ENCODE assay signal across 11 cellular contexts in the genomic region with DNA sequence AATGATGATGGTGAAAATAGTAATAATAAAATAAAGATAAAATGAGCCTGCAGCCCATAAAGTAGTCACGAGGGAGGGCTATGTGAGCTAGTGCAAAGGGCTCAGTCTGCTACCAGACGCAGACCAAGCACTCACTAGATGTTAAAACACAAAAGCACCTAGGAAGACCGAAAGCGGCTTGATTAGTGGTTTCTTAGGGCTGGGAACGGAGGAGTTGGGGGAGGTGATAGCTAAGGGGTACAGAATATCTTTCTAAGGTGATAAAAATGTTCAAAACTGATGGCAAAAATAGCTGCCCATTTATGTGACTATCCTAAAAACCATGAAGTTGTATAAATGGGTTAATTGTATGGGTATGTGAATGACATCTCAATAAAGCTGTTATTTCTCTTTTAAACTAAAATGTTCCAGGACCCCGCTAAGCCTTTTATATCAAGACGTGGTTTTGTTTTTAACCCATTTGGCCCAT. TPM values are rescaled to one million over a fixed set of nuclear protein-coding genes. Genes with fewer than 3 reads are reported as not detected.
DNase-seq lines count a peak whose midpoint lies in the region; ATAC-seq and TF ChIP-seq lines count a peak whose summit lies in the region.
"Had no signal": no experiment of that assay in that cellular context is flagged by ENCODE, and none has a peak within 500 bp of the region (broad histone marks: within the 10 kb centered on the region; RNA-seq: fewer than 3 reads in every experiment).

No MANE protein-coding gene starts in this region.

- peaks cover 98% of the 10 kb centered on the region for H3K79me2 ChIP-seq in SK-N-SH (ENCODE audit: insufficient read depth)

- H3K9me2 ChIP-seq in SK-N-SH = no peaks in the 10 kb centered on the region

- peak overlapping the region; percentile 40; the same call in 1 of the 2 replicates for H3K9ac ChIP-seq in SK-N-SH

- intact Hi-C loops in transverse colon (cut with DNase I; ENCODE audit: low total_unique reads) = loop anchor here (5.0 kb wide), 1 partner anchor 38 kb away; the partner anchor contains the start of gene ACTN1

- TF ChIP-seq EP300 in SK-N-SH (IDR thresholded peaks at IDR 0.05; ENCODE audit: borderline replicate concordance in 1 of 2, low read depth in 1 of 2, low read length in 1 of 2) (no peak), transverse colon (IDR thresholded peaks at IDR 0.05; ENCODE audit: low read depth) (no peak)

- H3K4me3 ChIP-seq in SK-N-SH (ENCODE audit: low read depth in 2 of 2, low read length in 1 of 2) = no peak overlapping the region
- H3K4me3 ChIP-seq in coronary artery = peak overlapping the region; percentile 17
- H3K4me3 ChIP-seq in muscle layer of duodenum (ENCODE audit: low read depth in 1 of 2, low read length in 2 of 2) = peak overlapping the region in 1 of 2 donors; percentile 46
- H3K4me3 ChIP-seq in transverse colon = no peak overlapping the region

- ATAC-seq in SK-N-SH treated with all-trans-retinoic acid at 6 μM for 48 hours (no peak), HG03025 (IDR thresholded peaks at IDR 0.05; ENCODE audit: low FRiP score, unreplicated experiment) (no peak)
- ATAC-seq: activated CD8-positive, alpha-beta memory T cell treated with anti-CD3 and anti-CD28 coated beads, Interleukin-2, amount 10 ng/mL, durations not matched to agents 7 days and 5 days; stimulated activated memory B cell treated with anti-CD40 and anti-IgM and Interleukin-4, amounts not matched to agents 10 μg/mL and 1 μg/mL and 100 μg/mL, for 72 hours had no signal

- H3F3A ChIP-seq in SK-N-SH (replicated peaks; ENCODE audit: insufficient read depth) = peaks cover 45% of the 10 kb centered on the region

- H4K20me1 ChIP-seq in SK-N-SH (ENCODE audit: insufficient read depth) = peaks cover 98% of the 10 kb centered on the region

- 66% methylated on average over 7 of the region's 7 CpGs for WGBS in SK-N-SH (ENCODE audit: low lambda C conversion rate)
- WGBS in transverse colon (ENCODE audit: low coverage in 1 of 2), 2 donors = 26 to 40% methylated on average over 7 of the region's 7 CpGs

- H3K27ac ChIP-seq in SK-N-SH (ENCODE audit: low read depth in 2 of 2, low read length in 1 of 2) (peak overlapping the region; percentile 92 to 99), coronary artery (peak overlapping the region; percentile 92 to 96), muscle layer of duodenum (ENCODE audit: low read length) (peak overlapping the region; percentile 86), transverse colon (peak overlapping the region; percentile 93 to 99 (median 96))

- in situ Hi-C loops in transverse colon (cut with MboI; ENCODE audit: low pct_ligation_motif_present in 1 of 4, low pct_unique_long_range_greater_than_20kb in 1 of 4, low sequenced_read_pairs in 3 of 4) = no loop called here

- DNase-seq in SK-N-SH (no peak), coronary artery (ENCODE audit: low spot score) (no peak), transverse colon (no peak), NCI-H69 (lab: John Stamatoyannopoulos, UW) (no peak), NCI-H2029 treated with DMSO at 0.1 percent for 48 hours (lab: John Stamatoyannopoulos, UW) (no peak)
- DNase-seq: activated CD8-positive, alpha-beta memory T cell treated with anti-CD3 and anti-CD28 coated beads, Interleukin-2, amount 10 ng/mL, durations not matched to agents 7 days and 5 days; NCI-H2171 treated with DMSO at 0.1 percent for 48 hours had no signal

- H3K4me1 ChIP-seq in SK-N-SH (ENCODE audit: control insufficient read depth in 1 of 2, insufficient read depth in 2 of 2, low read depth in 1 of 2, low read length in 1 of 2) (peaks cover 68 to 85% of the 10 kb centered on the region in 2 experiments), muscle layer of duodenum (ENCODE audit: control insufficient read depth in 1 of 2, insufficient read depth in 2 of 2, low read length in 2 of 2) (peaks cover 53 to 75% of the 10 kb centered on the region in 2 donors), transverse colon (peaks cover 57 to 97% (median 85%) of the 10 kb centered on the region in 4 donors)

- TF ChIP-seq RAD21 in SK-N-SH (IDR thresholded peaks at IDR 0.05; ENCODE audit: low read length) = no peak

- TF ChIP-seq CTCF in SK-N-SH (IDR thresholded peaks at IDR 0.05) (no peak), coronary artery (IDR thresholded peaks at IDR 0.05) (no peak), transverse colon (IDR thresholded peaks at IDR 0.05) (no peak)

- H3K27me3 ChIP-seq in SK-N-SH (ENCODE audit: insufficient read depth) (no peaks in the 10 kb centered on the region), muscle layer of duodenum (ENCODE audit: low read depth, low read length) (no peaks in the 10 kb centered on the region), transverse colon (no peaks in the 10 kb centered on the region)

- no peaks in the 10 kb centered on the region for H3K9me3 ChIP-seq in SK-N-SH
- H3K9me3 ChIP-seq in muscle layer of duodenum (ENCODE audit: control insufficient read depth in 1 of 2, low read length in 2 of 2) = no peaks in the 10 kb centered on the region
- no peaks in the 10 kb centered on the region for H3K9me3 ChIP-seq in transverse colon

- CTCF ChIA-PET in SK-N-SH (lab: Yijun Ruan, JAX) = interaction anchor here (1.2 to 5.4 kb wide), 9 partner anchors 11 to 190 kb away, joined by 3 to 29 read pairs (median 8); no protein-coding TSS in a partner anchor

- peak overlapping the region; percentile 72 for H3K4me2 ChIP-seq in SK-N-SH

- no peak for TF ChIP-seq POLR2A in transverse colon (IDR thresholded peaks at IDR 0.05)

- H2AFZ ChIP-seq in SK-N-SH (ENCODE audit: low read depth) = no peak overlapping the region

- peaks cover 3 to 20% of the 10 kb centered on the region in 2 experiments for H3K36me3 ChIP-seq in SK-N-SH (replicated peaks in 1 of 2; ENCODE audit: control insufficient read depth in 1 of 2, insufficient read depth in 2 of 2, low read length in 1 of 2)
- H3K36me3 ChIP-seq in muscle layer of duodenum (ENCODE audit: control insufficient read depth in 1 of 2, insufficient read depth in 2 of 2, low read length in 2 of 2) = no peaks in the 10 kb centered on the region
- H3K36me3 ChIP-seq in transverse colon = no peaks in the 10 kb centered on the region

- POLR2A ChIA-PET in SK-N-SH (lab: Yijun Ruan, JAX) = interaction anchor here (0.9 to 1.2 kb wide), 3 partner anchors 13 to 109 kb away, joined by 3 read pairs; no protein-coding TSS in a partner anchor

TF ChIP-seq in SK-N-SH, 30 proteins besides CTCF, POLR2A, EP300 and RAD21 (continues in another document):
- TF ChIP-seq RFX5 (IDR thresholded peaks at IDR 0.05; ENCODE audit: low read length) (no peak), ELF1 (IDR thresholded peaks at IDR 0.05) (no peak), SIN3A (IDR thresholded peaks at IDR 0.05; ENCODE audit: borderline replicate concordance, low read depth, low read length) (no peak), NRF1 (IDR thresholded peaks at IDR 0.05; ENCODE audit: low read depth, low read length) (no peak), FOXM1 (IDR thresholded peaks at IDR 0.05; ENCODE audit: low read depth) (no peak), RXRA (IDR thresholded peaks at IDR 0.05; ENCODE audit: borderline replicate concordance, low read depth) (no peak), TEAD4 (IDR thresholded peaks at IDR 0.05; ENCODE audit: borderline replicate concordance, insufficient read depth) (no peak)
- TF ChIP-seq, protein P1, sequence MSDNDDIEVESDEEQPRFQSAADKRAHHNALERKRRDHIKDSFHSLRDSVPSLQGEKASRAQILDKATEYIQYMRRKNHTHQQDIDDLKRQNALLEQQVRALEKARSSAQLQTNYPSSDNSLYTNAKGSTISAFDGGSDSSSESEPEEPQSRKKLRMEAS (IDR thresholded peaks at IDR 0.05; ENCODE audit: low read depth) = no peak
- TF ChIP-seq, protein P2, sequence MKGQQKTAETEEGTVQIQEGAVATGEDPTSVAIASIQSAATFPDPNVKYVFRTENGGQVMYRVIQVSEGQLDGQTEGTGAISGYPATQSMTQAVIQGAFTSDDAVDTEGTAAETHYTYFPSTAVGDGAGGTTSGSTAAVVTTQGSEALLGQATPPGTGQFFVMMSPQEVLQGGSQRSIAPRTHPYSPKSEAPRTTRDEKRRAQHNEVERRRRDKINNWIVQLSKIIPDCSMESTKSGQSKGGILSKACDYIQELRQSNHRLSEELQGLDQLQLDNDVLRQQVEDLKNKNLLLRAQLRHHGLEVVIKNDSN (IDR thresholded peaks at IDR 0.05; ENCODE audit: borderline replicate concordance, low read depth) = no peak

TF ChIP-seq in SK-N-SH treated with all-trans-retinoic acid at 6 μM for 48 hours, 23 proteins besides CTCF, POLR2A, EP300 and RAD21 (continues in another document):
- TF ChIP-seq BACH2 (CRISPR knock-in tag; IDR thresholded peaks at IDR 0.05; ENCODE audit: borderline replicate concordance) (no peak), TCF4 (CRISPR knock-in tag; IDR thresholded peaks at IDR 0.05; ENCODE audit: borderline replicate concordance) (no peak), TSHZ2 (CRISPR knock-in tag; IDR thresholded peaks at IDR 0.05) (no peak), TOX (CRISPR knock-in tag; IDR thresholded peaks at IDR 0.05; ENCODE audit: borderline replicate concordance) (no peak), ZNF565 (CRISPR knock-in tag; conservative IDR thresholded peaks at IDR 0.05; ENCODE audit: low read depth) (no peak), ESRRG (CRISPR knock-in tag; IDR thresholded peaks at IDR 0.05) (no peak), GLIS3 (CRISPR knock-in tag; IDR thresholded peaks at IDR 0.05) (no peak)

RNA-seq across cellular contexts. Expression of gene ACTN1, which starts 39.6 kb away (rescaled TPM):
- 266 and 319 TPM in 2 replicates for polyA plus RNA-seq in SK-N-SH (2012; rRNA removed)
- 144 and 218 TPM in 2 replicates for polyA plus RNA-seq in SK-N-SH (2012; cell fraction: cytosol; rRNA removed)
- 589 and 740 TPM in 2 replicates for polyA plus RNA-seq in SK-N-SH (2012; cell fraction: nucleus; rRNA removed)
- total RNA-seq in transverse colon = 100 to 1,000 TPM; 127 to 403 (median 197) TPM
